Comparison of ENCODE assay signal across 23 cellular contexts in genomic region chr14:104403421-104404220, GRCh38.
DNase-seq lines count a peak whose midpoint lies in the region; ATAC-seq, FAIRE-seq and TF ChIP-seq lines count a peak whose summit lies in the region.
"Had no signal": no experiment of that assay in that cellular context is flagged by ENCODE, and none has a peak within 500 bp of the region (broad histone marks: within the 10 kb centered on the region; RNA-seq: fewer than 3 reads in every experiment).

No MANE protein-coding gene starts in this region.

- FAIRE-seq in HTR-8/SVneo (lab: Jason Lieb, UNC): no peak
- FAIRE-seq: GM19239 had no signal

- H3K9me3 Mint-ChIP-seq in chondrocyte (ENCODE audit: low read depth): peaks cover 18% of the 10 kb centered on the region
- peaks cover 17% of the 10 kb centered on the region for H3K9me3 Mint-ChIP-seq in neural progenitor cell

- H2AFZ ChIP-seq in neural progenitor cell (replicated peaks): no peak overlapping the region

- H3K4me3 ChIP-seq in right atrium auricular region: no peak overlapping the region
- no peak overlapping the region for H3K4me3 ChIP-seq in neural progenitor cell
- H3K4me3 ChIP-seq: ovary, tibial nerve had no signal

- H3K27ac ChIP-seq in right atrium auricular region: no peak overlapping the region
- H3K27ac ChIP-seq in neural progenitor cell: no peak overlapping the region
- H3K27ac ChIP-seq: ovary, tibial nerve, WERI-Rb-1 had no signal

- ATAC-seq in left ventricle myocardium superior: no peak
- ATAC-seq in GM19463 (IDR thresholded peaks at IDR 0.05; ENCODE audit: unreplicated experiment): no peak
- ATAC-seq: HCT116; naive thymus-derived CD8-positive, alpha-beta T cell; SK-N-SH treated with all-trans-retinoic acid at 6 μM for 48 hours had no signal

- H3K4me1 Mint-ChIP-seq in chondrocyte (ENCODE audit: low read depth) (no peaks in the 10 kb centered on the region), neural progenitor cell (peaks cover 15% of the 10 kb centered on the region)

- H3K36me3 ChIP-seq in right atrium auricular region (no peaks in the 10 kb centered on the region), neural progenitor cell (no peaks in the 10 kb centered on the region)
- H3K36me3 ChIP-seq: ovary, tibial nerve, WERI-Rb-1 had no signal

- H4K20me1 ChIP-seq in neural progenitor cell (ENCODE audit: low read depth): no peaks in the 10 kb centered on the region

- H3K27ac Mint-ChIP-seq in chondrocyte (ENCODE audit: unreplicated experiment) (no peak overlapping the region), neural progenitor cell (peak overlapping the region; percentile 51)

- H3K27me3 ChIP-seq in right atrium auricular region (no peaks in the 10 kb centered on the region), neural progenitor cell (no peaks in the 10 kb centered on the region)
- H3K27me3 ChIP-seq: ovary, tibial nerve had no signal

- H3K79me2 ChIP-seq in neural progenitor cell (ENCODE audit: low read depth): no peaks in the 10 kb centered on the region

- peaks cover 2% of the 10 kb centered on the region for H3K36me3 Mint-ChIP-seq in chondrocyte (ENCODE audit: low read depth)
- H3K36me3 Mint-ChIP-seq in neural progenitor cell: no peaks in the 10 kb centered on the region

- no peak overlapping the region for H3K9ac ChIP-seq in neural progenitor cell

- H3K4me3 Mint-ChIP-seq in chondrocyte (ENCODE audit: unreplicated experiment): no peak overlapping the region
- H3K4me3 Mint-ChIP-seq in neural progenitor cell: no peak overlapping the region
- H3K4me3 Mint-ChIP-seq: naive thymus-derived CD8-positive, alpha-beta T cell had no signal

- peaks cover 4% of the 10 kb centered on the region for H3F3A ChIP-seq in neural progenitor cell (ENCODE audit: low read depth)

- DNase-seq in right atrium auricular region (ENCODE audit: low spot score) (peak; percentile 40), left ventricle myocardium superior (no peak), chondrocyte (ENCODE audit: low spot score) (peak; percentile 79), neural progenitor cell (ENCODE audit: low spot score) (no peak), SKM-1 treated with dmso at 0.1 percent for 144 hours (lab: John Stamatoyannopoulos, UW; ENCODE audit: unreplicated experiment) (no peak), HTR-8/SVneo (ENCODE audit: insufficient read length, low spot score) (no peak)
- DNase-seq: activated gamma-delta T cell treated with Interleukin-2 at 50 U/mL for 16 hours, C1 segment of cervical spinal cord, COR-L47, GF-D8, Kasumi-1, midbrain, MV-4-11, NCI-H1436 treated with DMSO at 0.1 percent for 48 hours, retina, WERI-Rb-1 had no signal

- H3K4me1 ChIP-seq in right atrium auricular region: no peaks in the 10 kb centered on the region
- no peaks in the 10 kb centered on the region for H3K4me1 ChIP-seq in neural progenitor cell
- H3K4me1 ChIP-seq: tibial nerve had no signal

- intact Hi-C loops in left ventricle myocardium superior (cut with micrococcal nuclease): no loop called here

- H3K4me2 ChIP-seq in neural progenitor cell: no peak overlapping the region

- H3K9me3 ChIP-seq in right atrium auricular region (peaks cover 0 to 5% of the 10 kb centered on the region in 2 donors), neural progenitor cell (ENCODE audit: low read depth) (no peaks in the 10 kb centered on the region)
- H3K9me3 ChIP-seq: ovary had no signal

- H3K27me3 Mint-ChIP-seq in chondrocyte (ENCODE audit: low read depth) (peaks cover 25% of the 10 kb centered on the region), neural progenitor cell (ENCODE audit: insufficient read depth, low read depth) (peaks cover 9% of the 10 kb centered on the region)

- TF ChIP-seq CTCF in right atrium auricular region (IDR thresholded peaks at IDR 0.05) (no peak), chondrocyte (IDR thresholded peaks at IDR 0.05) (no peak), neural progenitor cell (IDR thresholded peaks at IDR 0.05) (no peak)

Comparison
In these comparisons a context has a peak if more than half of its experiments do, and no peak if none do; other contexts are left out.
1. DNase-seq: peak in right atrium auricular region (single experiment) and chondrocyte (single experiment); none in left ventricle myocardium superior (single experiment), neural progenitor cell (single experiment), SKM-1 treated with dmso at 0.1 percent for 144 hours (single experiment) and HTR-8/SVneo (single experiment).